Comparison of ENCODE assay signal across 9 cellular contexts in genomic region chr12:63845726-63846125, GRCh38. TPM values are rescaled to one million over a fixed set of nuclear protein-coding genes. Genes with fewer than 3 reads are reported as not detected.
DNase-seq lines count a peak whose midpoint lies in the region; ATAC-seq and TF ChIP-seq lines count a peak whose summit lies in the region.
"Had no signal": no experiment of that assay in that cellular context is flagged by ENCODE, and none has a peak within 500 bp of the region (broad histone marks: within the 10 kb centered on the region; RNA-seq: fewer than 3 reads in every experiment).

No MANE protein-coding gene starts in this region.

- DNase-seq in lower lobe of right lung (no peak), activated T-cell treated with anti-CD3 and anti-CD28 coated beads for 4 hours (no peak), CD1c-positive myeloid dendritic cell (ENCODE audit: extremely low spot score) (no peak), GF-D8 (lab: John Stamatoyannopoulos, UW) (no peak)
- DNase-seq: NCI-H82 had no signal

- H3K4me1 ChIP-seq in HUES48 (ENCODE audit: control insufficient read depth, insufficient read depth, low read length) (peaks cover 7% of the 10 kb centered on the region; the same call in 1 of the 2 replicates), lower lobe of right lung (peaks cover 12% of the 10 kb centered on the region)

- TF ChIP-seq CTCF in 22Rv1 (IDR thresholded peaks at IDR 0.05) (no peak), brain (conservative IDR thresholded peaks at IDR 0.05) (no peak), lower lobe of right lung (IDR thresholded peaks at IDR 0.05) (no peak)

- peak overlapping the region; percentile 99 to 100 (median 100) for H3K4me3 Mint-ChIP-seq in brain

- H3K27ac Mint-ChIP-seq in brain = peak overlapping the region; percentile 14 to 99 (median 98)

- no peaks in the 10 kb centered on the region for H3K9me3 Mint-ChIP-seq in brain

- H3K27ac ChIP-seq in 22Rv1 (0 out of 2 replicates have a peak overlapping the region, but pooled peaks have one; percentile 75), HUES48 (ENCODE audit: low read depth, low read length) (no peak overlapping the region), lower lobe of right lung (no peak overlapping the region)

- H3K9ac ChIP-seq in HUES48 (ENCODE audit: low read depth, low read length) = no peak overlapping the region

- no peaks in the 10 kb centered on the region for H3K36me3 ChIP-seq in HUES48 (ENCODE audit: control insufficient read depth, insufficient read depth, low read length)
- H3K36me3 ChIP-seq in lower lobe of right lung = no peaks in the 10 kb centered on the region

- H3K27me3 Mint-ChIP-seq in brain = peaks cover 10% of the 10 kb centered on the region

- intact Hi-C loops in lower lobe of right lung (cut with DNase I) = loop anchor here (10.0 kb wide), 1 partner anchor 339 kb away; no protein-coding TSS in a partner anchor

- H3K27me3 ChIP-seq in HUES48 (ENCODE audit: control insufficient read depth, insufficient read depth, low read length) (peaks cover 11% of the 10 kb centered on the region), lower lobe of right lung (ENCODE audit: low read depth) (no peaks in the 10 kb centered on the region)

- ATAC-seq in lower lobe of right lung (no peak), GM18870 (IDR thresholded peaks at IDR 0.05; ENCODE audit: unreplicated experiment) (no peak)

- peaks cover 55% of the 10 kb centered on the region for H3K4me1 Mint-ChIP-seq in brain

- H3K9me3 ChIP-seq in HUES48 (ENCODE audit: control insufficient read depth, insufficient read depth, low read length) (no peaks in the 10 kb centered on the region), lower lobe of right lung (no peaks in the 10 kb centered on the region)

- H3K4me3 ChIP-seq in HUES48 (ENCODE audit: low read depth, low read length) = peak overlapping the region; percentile 94
- H3K4me3 ChIP-seq in lower lobe of right lung = peak overlapping the region; percentile 90

- no peaks in the 10 kb centered on the region for H3K36me3 Mint-ChIP-seq in brain

RNA-seq across cellular contexts. Expression of gene SRGAP1, which starts 1.2 kb away (rescaled TPM):
- polyA plus RNA-seq in brain (ENCODE audit: insufficient read depth, low read depth, low replicate concordance) = 13.4 TPM
- total RNA-seq in lower lobe of right lung = 6.7 TPM
